In the genomic region with DNA sequence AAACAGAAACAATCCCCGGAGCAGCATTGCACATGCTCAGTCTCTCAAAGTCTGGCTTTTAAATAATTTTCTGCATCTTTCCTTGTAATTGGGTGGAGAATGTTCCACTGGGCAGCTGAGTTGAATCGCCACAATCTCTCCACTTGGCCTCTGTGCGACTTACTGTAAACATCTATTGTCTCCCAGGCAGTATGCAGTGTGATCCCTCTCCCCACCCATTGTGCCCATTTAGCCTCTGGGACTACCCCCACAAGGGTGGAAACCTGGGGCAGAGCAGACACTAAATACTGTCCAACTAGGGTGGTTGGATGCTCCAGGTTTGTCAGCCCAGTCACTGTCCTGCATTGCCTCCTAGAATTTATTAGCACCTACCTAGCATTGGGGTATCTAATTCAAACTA, we compare ENCODE assay signal across 18 cellular contexts.
A peak's percentile ranks its signal among the peaks of the same experiment; 100 is the strongest.
DNase-seq lines count a peak whose midpoint lies in the region; ATAC-seq, FAIRE-seq and TF ChIP-seq lines count a peak whose summit lies in the region.
"Had no signal": no experiment of that assay in that cellular context is flagged by ENCODE, and none has a peak within 500 bp of the region (broad histone marks: within the 10 kb centered on the region; RNA-seq: fewer than 3 reads in every experiment).

No MANE protein-coding gene starts in this region.

- CTCF ChIA-PET in Calu3 (lab: Charles Lee), result interaction anchor here (0.6 kb wide), 1 partner anchor 454 kb away, joined by 4 read pairs; no protein-coding TSS in a partner anchor

- H3K4me1 Mint-ChIP-seq in activated CD4-positive, alpha-beta T cell treated with anti-CD3 and anti-CD28 coated beads, Interleukin-2, amount 10 ng/mL, durations not matched to agents 24 days and 14 days, result peaks cover 66% of the 10 kb centered on the region
- peaks cover 35% of the 10 kb centered on the region for H3K4me1 Mint-ChIP-seq in Calu3 (ENCODE audit: low read depth, unreplicated experiment)
- peaks cover 84% of the 10 kb centered on the region for H3K4me1 Mint-ChIP-seq in activated T-helper 1 cell treated with anti-CD3 and anti-CD28 coated beads, Interleukin-12 subunit alpha, Interleukin-12 subunit beta, Interleukin-2, Interleukin-4 antibody, amounts not matched to agents 30 ng/mL and 10 ng/mL and 1 ng/mL, durations not matched to agents 14 hours and 24 hours and 36 hours (ENCODE audit: low read depth)
- H3K4me1 Mint-ChIP-seq in naive thymus-derived CD8-positive, alpha-beta T cell, result peaks cover 52 to 92% (median 87%) of the 10 kb centered on the region in 4 donors

- H3K9me3 ChIP-seq in kidney (ENCODE audit: control insufficient read depth in 1 of 2, low read length in 2 of 2), result no peaks in the 10 kb centered on the region
- H3K9me3 ChIP-seq: adrenal gland, thyroid gland had no signal

- no peak overlapping the region for H3K9ac ChIP-seq in kidney (ENCODE audit: low read length in 2 of 2)

- intact Hi-C loops in activated CD4-positive, alpha-beta T cell treated with anti-CD3 and anti-CD28 coated beads, Interleukin-2, amount 10 ng/mL, durations not matched to agents 24 days and 14 days (cut with micrococcal nuclease), result loop anchor here (5.0 kb wide), 2 partner anchors 35 to 80 kb away; no protein-coding TSS in a partner anchor
- intact Hi-C loops in Calu3 (cut with micrococcal nuclease; ENCODE audit: unreplicated experiment), result no loop called here
- intact Hi-C loops in activated T-helper 1 cell treated with anti-CD3 and anti-CD28 coated beads, Interleukin-12 subunit alpha, Interleukin-12 subunit beta, Interleukin-2, Interleukin-4 antibody, amounts not matched to agents 30 ng/mL and 10 ng/mL and 1 ng/mL, durations not matched to agents 14 hours and 24 hours and 36 hours (cut with micrococcal nuclease), result no loop called here
- intact Hi-C loops in kidney (cut with DNase I), result no loop called here

- TF ChIP-seq CTCF in Calu3 (IDR thresholded peaks at IDR 0.05; ENCODE audit: unreplicated experiment) (no peak), kidney (IDR thresholded peaks at IDR 0.05; ENCODE audit: borderline replicate concordance, extremely low read depth, insufficient read depth) (no peak), omental fat pad (IDR thresholded peaks at IDR 0.05) (no peak)

- H3K4me1 ChIP-seq in kidney (ENCODE audit: control insufficient read depth in 1 of 2, insufficient read depth in 1 of 2, low read depth in 1 of 2, low read length in 2 of 2), result peaks cover 2 to 4% of the 10 kb centered on the region in 2 donors
- H3K4me1 ChIP-seq: thyroid gland had no signal

- H3K27ac ChIP-seq in kidney (ENCODE audit: low read depth in 2 of 2, low read length in 2 of 2), result no peak overlapping the region
- H3K27ac ChIP-seq: adrenal gland, foreskin keratinocyte, thyroid gland had no signal

- H3K9me3 Mint-ChIP-seq in activated CD4-positive, alpha-beta T cell treated with anti-CD3 and anti-CD28 coated beads, Interleukin-2, amount 10 ng/mL, durations not matched to agents 24 days and 14 days, result no peaks in the 10 kb centered on the region
- no peaks in the 10 kb centered on the region for H3K9me3 Mint-ChIP-seq in Calu3 (ENCODE audit: low read depth, unreplicated experiment)
- no peaks in the 10 kb centered on the region for H3K9me3 Mint-ChIP-seq in activated T-helper 1 cell treated with anti-CD3 and anti-CD28 coated beads, Interleukin-12 subunit alpha, Interleukin-12 subunit beta, Interleukin-2, Interleukin-4 antibody, amounts not matched to agents 30 ng/mL and 10 ng/mL and 1 ng/mL, durations not matched to agents 14 hours and 24 hours and 36 hours
- no peaks in the 10 kb centered on the region for H3K9me3 Mint-ChIP-seq in naive thymus-derived CD8-positive, alpha-beta T cell

- peaks cover 18% of the 10 kb centered on the region for H3K36me3 Mint-ChIP-seq in activated CD4-positive, alpha-beta T cell treated with anti-CD3 and anti-CD28 coated beads, Interleukin-2, amount 10 ng/mL, durations not matched to agents 24 days and 14 days (ENCODE audit: low read depth)
- no peaks in the 10 kb centered on the region for H3K36me3 Mint-ChIP-seq in Calu3 (ENCODE audit: insufficient read depth, unreplicated experiment)
- peaks cover 8% of the 10 kb centered on the region for H3K36me3 Mint-ChIP-seq in activated T-helper 1 cell treated with anti-CD3 and anti-CD28 coated beads, Interleukin-12 subunit alpha, Interleukin-12 subunit beta, Interleukin-2, Interleukin-4 antibody, amounts not matched to agents 30 ng/mL and 10 ng/mL and 1 ng/mL, durations not matched to agents 14 hours and 24 hours and 36 hours (ENCODE audit: low read depth)
- no peaks in the 10 kb centered on the region for H3K36me3 Mint-ChIP-seq in naive thymus-derived CD8-positive, alpha-beta T cell

- peak overlapping the region; percentile 56 for H3K4me3 Mint-ChIP-seq in activated CD4-positive, alpha-beta T cell treated with anti-CD3 and anti-CD28 coated beads, Interleukin-2, amount 10 ng/mL, durations not matched to agents 24 days and 14 days
- peak overlapping the region; percentile 28 for H3K4me3 Mint-ChIP-seq in Calu3 (ENCODE audit: low read depth, unreplicated experiment)
- H3K4me3 Mint-ChIP-seq in activated T-helper 1 cell treated with anti-CD3 and anti-CD28 coated beads, Interleukin-12 subunit alpha, Interleukin-12 subunit beta, Interleukin-2, Interleukin-4 antibody, amounts not matched to agents 30 ng/mL and 10 ng/mL and 1 ng/mL, durations not matched to agents 14 hours and 24 hours and 36 hours, result peak overlapping the region; percentile 1
- H3K4me3 Mint-ChIP-seq in naive thymus-derived CD8-positive, alpha-beta T cell, result peak overlapping the region in 8 of 10 donors; percentile 33 to 77 (median 56)

- H3K27me3 Mint-ChIP-seq in activated CD4-positive, alpha-beta T cell treated with anti-CD3 and anti-CD28 coated beads, Interleukin-2, amount 10 ng/mL, durations not matched to agents 24 days and 14 days, result no peaks in the 10 kb centered on the region
- no peaks in the 10 kb centered on the region for H3K27me3 Mint-ChIP-seq in Calu3 (ENCODE audit: unreplicated experiment)
- H3K27me3 Mint-ChIP-seq in activated T-helper 1 cell treated with anti-CD3 and anti-CD28 coated beads, Interleukin-12 subunit alpha, Interleukin-12 subunit beta, Interleukin-2, Interleukin-4 antibody, amounts not matched to agents 30 ng/mL and 10 ng/mL and 1 ng/mL, durations not matched to agents 14 hours and 24 hours and 36 hours (ENCODE audit: insufficient read depth), result no peaks in the 10 kb centered on the region
- no peaks in the 10 kb centered on the region for H3K27me3 Mint-ChIP-seq in naive thymus-derived CD8-positive, alpha-beta T cell

- DNase-seq in activated CD4-positive, alpha-beta T cell treated with anti-CD3 and anti-CD28 coated beads, Interleukin-2, amount 10 ng/mL, durations not matched to agents 24 days and 14 days, result no peak
- no peak for DNase-seq in activated CD4-positive, alpha-beta T cell treated with anti-CD3 and anti-CD28 coated beads, Interleukin-2, amount 50 U/mL, for 48 hours
- DNase-seq in Calu3 (no peak), kidney (no peak), DMS79 (lab: John Stamatoyannopoulos, UW) (no peak), omental fat pad (ENCODE audit: low spot score) (no peak)
- DNase-seq in activated T-helper 1 cell treated with anti-CD3 and anti-CD28 coated beads, Interleukin-12 subunit alpha, Interleukin-12 subunit beta, Interleukin-2, Interleukin-4 antibody, amounts not matched to agents 30 ng/mL and 10 ng/mL and 1 ng/mL, durations not matched to agents 14 hours and 24 hours and 36 hours (ENCODE audit: low spot score), result no peak
- no peak for DNase-seq in naive thymus-derived CD8-positive, alpha-beta T cell
- DNase-seq: adrenal gland, dermis blood vessel endothelial cell, DND-41, foreskin keratinocyte, left colon, NCI-H187, NCI-H446, right cardiac atrium, SW 1271, thyroid gland had no signal

- peak overlapping the region; percentile 40 for H3K27ac Mint-ChIP-seq in activated CD4-positive, alpha-beta T cell treated with anti-CD3 and anti-CD28 coated beads, Interleukin-2, amount 10 ng/mL, durations not matched to agents 24 days and 14 days
- peak overlapping the region; percentile 42 for H3K27ac Mint-ChIP-seq in Calu3 (ENCODE audit: unreplicated experiment)
- H3K27ac Mint-ChIP-seq in activated T-helper 1 cell treated with anti-CD3 and anti-CD28 coated beads, Interleukin-12 subunit alpha, Interleukin-12 subunit beta, Interleukin-2, Interleukin-4 antibody, amounts not matched to agents 30 ng/mL and 10 ng/mL and 1 ng/mL, durations not matched to agents 14 hours and 24 hours and 36 hours, result peak overlapping the region; percentile 10
- peak overlapping the region; percentile 71 to 95 (median 86) for H3K27ac Mint-ChIP-seq in naive thymus-derived CD8-positive, alpha-beta T cell

- POLR2A ChIA-PET in naive thymus-derived CD8-positive, alpha-beta T cell (lab: Charles Lee), result no interaction called here

- no peaks in the 10 kb centered on the region for H3K36me3 ChIP-seq in kidney (ENCODE audit: control insufficient read depth in 1 of 2, insufficient read depth in 2 of 2, low read length in 2 of 2)
- H3K36me3 ChIP-seq: adrenal gland, thyroid gland had no signal

- no peak for FAIRE-seq in kidney (lab: Jason Lieb, UNC)

- no TSS peak for BruUV-seq in Calu3 (replicated peaks; lab: Mats Ljungman, UMichigan)

- no peak for ATAC-seq in naive thymus-derived CD8-positive, alpha-beta T cell
- no peak for ATAC-seq in omental fat pad (ENCODE audit: low FRiP score)
- ATAC-seq: left colon had no signal

- H3K4me3 ChIP-seq in kidney (ENCODE audit: low read length in 2 of 2), result no peak overlapping the region
- H3K4me3 ChIP-seq: adrenal gland, thyroid gland had no signal

Comparison
In these comparisons a context has a peak if more than half of its experiments do, and no peak if none do; other contexts are left out.
1. H3K27ac Mint-ChIP-seq: peak in every context shown above with its lines; median percentile 86 in naive thymus-derived CD8-positive, alpha-beta T cell; 42 in Calu3; 40 in activated CD4-positive, alpha-beta T cell treated with anti-CD3 and anti-CD28 coated beads, Interleukin-2, amount 10 ng/mL, durations not matched to agents 24 days and 14 days; 10 in activated T-helper 1 cell treated with anti-CD3 and anti-CD28 coated beads, Interleukin-12 subunit alpha, Interleukin-12 subunit beta, Interleukin-2, Interleukin-4 antibody, amounts not matched to agents 30 ng/mL and 10 ng/mL and 1 ng/mL, durations not matched to agents 14 hours and 24 hours and 36 hours.
2. H3K4me3 Mint-ChIP-seq: peak in every context shown above with its lines; median percentile 56 in naive thymus-derived CD8-positive, alpha-beta T cell; 56 in activated CD4-positive, alpha-beta T cell treated with anti-CD3 and anti-CD28 coated beads, Interleukin-2, amount 10 ng/mL, durations not matched to agents 24 days and 14 days; 28 in Calu3; 1 in activated T-helper 1 cell treated with anti-CD3 and anti-CD28 coated beads, Interleukin-12 subunit alpha, Interleukin-12 subunit beta, Interleukin-2, Interleukin-4 antibody, amounts not matched to agents 30 ng/mL and 10 ng/mL and 1 ng/mL, durations not matched to agents 14 hours and 24 hours and 36 hours.